Comparison of ENCODE assay signal across 10 cellular contexts in the genomic region with DNA sequence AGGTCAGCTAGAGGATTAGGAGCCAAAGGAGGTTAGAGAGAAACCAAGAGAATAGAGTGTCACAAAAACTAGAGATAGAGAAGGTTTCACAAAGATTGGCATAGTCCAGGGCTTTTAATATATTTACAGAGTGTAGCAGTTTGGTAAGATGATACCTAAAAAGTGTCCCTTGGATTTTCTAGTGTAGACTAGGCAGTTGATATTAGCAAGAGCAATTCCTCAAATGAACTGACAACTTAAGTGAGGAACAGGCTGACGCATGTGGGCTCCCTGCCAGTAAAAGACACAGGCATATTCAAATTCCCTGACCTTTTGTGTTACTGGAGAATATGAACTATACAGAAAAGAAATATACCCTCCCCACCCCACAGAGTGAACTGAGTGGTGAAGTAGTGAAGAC. TPM values are rescaled to one million over a fixed set of nuclear protein-coding genes. Genes with fewer than 3 reads are reported as not detected.
DNase-seq lines count a peak whose midpoint lies in the region; ATAC-seq, FAIRE-seq and TF ChIP-seq lines count a peak whose summit lies in the region.
"Had no signal": no experiment of that assay in that cellular context is flagged by ENCODE, and none has a peak within 500 bp of the region (broad histone marks: within the 10 kb centered on the region; RNA-seq: fewer than 3 reads in every experiment).

No MANE protein-coding gene starts in this region.

- H3K9ac ChIP-seq in HepG2 (ENCODE audit: insufficient read depth, low read depth, low read length) (no peak overlapping the region), SK-N-SH (no peak overlapping the region)
- H3K9ac ChIP-seq: BLaER1 had no signal

- in situ Hi-C loops in HepG2 (cut with HindIII; ENCODE audit: extremely low pct_ligation_motif_present, low pct_unique_long_range_greater_than_20kb): no loop called here

- no peaks in the 10 kb centered on the region for H3K79me2 ChIP-seq in HepG2 (ENCODE audit: insufficient read depth, low read length)
- H3K79me2 ChIP-seq in SK-N-SH (ENCODE audit: insufficient read depth): peaks cover 25% of the 10 kb centered on the region

- no peak overlapping the region for H3K4me3 Mint-ChIP-seq in CD8-positive, alpha-beta memory T cell
- H3K4me3 Mint-ChIP-seq in T-helper 2 cell treated with Interferon-gamma antibody and Interleukin-4, amounts not matched to agents 5 μg/mL and 100 μg/mL, for 36 hours: no peak overlapping the region

- ATAC-seq in right lobe of liver (peak in 2 of 4 donors; percentile 24 to 50), HepG2 (no peak)

- BruUV-seq in HepG2 (replicated peaks; lab: Mats Ljungman, UMichigan): no TSS peak

- no peak for TF ChIP-seq CTCF in right lobe of liver (IDR thresholded peaks at IDR 0.05)
- TF ChIP-seq CTCF in HepG2 (CRISPR knock-in tag; IDR thresholded peaks at IDR 0.05): no peak
- no peak for TF ChIP-seq CTCF in SK-N-SH (IDR thresholded peaks at IDR 0.05)
- TF ChIP-seq CTCF in cardiac muscle cell (IDR thresholded peaks at IDR 0.05; ENCODE audit: low read depth, low read length): no peak

- TF ChIP-seq RAD21 in HepG2 (CRISPR knock-in tag; IDR thresholded peaks at IDR 0.05) (no peak), SK-N-SH (IDR thresholded peaks at IDR 0.05; ENCODE audit: low read length) (no peak)

- H2AFZ ChIP-seq in HepG2 (ENCODE audit: low read length) (no peak overlapping the region), SK-N-SH (ENCODE audit: low read depth) (no peak overlapping the region)

- H3K4me3 ChIP-seq in right lobe of liver (no peak overlapping the region), HepG2 (replicated peaks in 1 of 3; ENCODE audit: insufficient read depth in 1 of 3, low read depth in 2 of 3, low read length in 3 of 3) (no peak overlapping the region), SK-N-SH (ENCODE audit: low read depth in 2 of 2, low read length in 1 of 2) (no peak overlapping the region), cardiac muscle cell (no peak overlapping the region)
- no peak overlapping the region for H3K4me3 ChIP-seq in CD8-positive, alpha-beta memory T cell (ENCODE audit: low read length)
- H3K4me3 ChIP-seq: BLaER1 had no signal

- H3K27me3 ChIP-seq in right lobe of liver (no peaks in the 10 kb centered on the region), HepG2 (ENCODE audit: control insufficient read depth in 1 of 2, insufficient read depth in 2 of 2, low read length in 2 of 2) (no peaks in the 10 kb centered on the region), SK-N-SH (ENCODE audit: insufficient read depth) (no peaks in the 10 kb centered on the region), cardiac muscle cell (no peaks in the 10 kb centered on the region)
- no peaks in the 10 kb centered on the region for H3K27me3 ChIP-seq in CD8-positive, alpha-beta memory T cell (ENCODE audit: insufficient read depth, low read length, poor library complexity, severe bottlenecking)
- H3K27me3 ChIP-seq: BLaER1 had no signal

- intact Hi-C loops in right lobe of liver (cut with DNase I): no loop called here
- intact Hi-C loops in HepG2 (cut with micrococcal nuclease; ENCODE audit: unreplicated experiment): no loop called here

- peaks cover 12 to 28% (median 28%) of the 10 kb centered on the region in 3 donors for H3K4me1 Mint-ChIP-seq in CD8-positive, alpha-beta memory T cell
- H3K4me1 Mint-ChIP-seq in T-helper 2 cell treated with Interferon-gamma antibody and Interleukin-4, amounts not matched to agents 5 μg/mL and 100 μg/mL, for 36 hours (ENCODE audit: low read depth): peaks cover 7% of the 10 kb centered on the region

- H3K9me3 ChIP-seq in right lobe of liver (no peaks in the 10 kb centered on the region), HepG2 (ENCODE audit: low read length) (no peaks in the 10 kb centered on the region), SK-N-SH (no peaks in the 10 kb centered on the region), cardiac muscle cell (ENCODE audit: low read depth) (no peaks in the 10 kb centered on the region)
- H3K9me3 ChIP-seq in CD8-positive, alpha-beta memory T cell (ENCODE audit: low read length): no peaks in the 10 kb centered on the region
- H3K9me3 ChIP-seq: BLaER1 had no signal

- no peaks in the 10 kb centered on the region for H3K9me2 ChIP-seq in SK-N-SH

- no peaks in the 10 kb centered on the region for H3K4me1 ChIP-seq in right lobe of liver
- no peaks in the 10 kb centered on the region for H3K4me1 ChIP-seq in HepG2 (ENCODE audit: insufficient read depth, low read length)
- peaks cover 0 to 6% of the 10 kb centered on the region in 2 experiments; a peak in 2 of 4 replicates for H3K4me1 ChIP-seq in SK-N-SH (ENCODE audit: control insufficient read depth in 1 of 2, insufficient read depth in 2 of 2, low read depth in 1 of 2, low read length in 1 of 2)
- H3K4me1 ChIP-seq in cardiac muscle cell (ENCODE audit: low read depth): peaks cover 15% of the 10 kb centered on the region
- H3K4me1 ChIP-seq in CD8-positive, alpha-beta memory T cell (ENCODE audit: insufficient read depth, low read length): no peaks in the 10 kb centered on the region
- H3K4me1 ChIP-seq: BLaER1 had no signal

- H3K36me3 Mint-ChIP-seq in CD8-positive, alpha-beta memory T cell: peaks cover 7 to 31% (median 9%) of the 10 kb centered on the region in 3 donors
- H3K36me3 Mint-ChIP-seq in T-helper 2 cell treated with Interferon-gamma antibody and Interleukin-4, amounts not matched to agents 5 μg/mL and 100 μg/mL, for 36 hours (ENCODE audit: low read depth): peaks cover 10% of the 10 kb centered on the region

- H3F3A ChIP-seq in SK-N-SH (replicated peaks; ENCODE audit: insufficient read depth): peaks cover 26% of the 10 kb centered on the region

- no peak for TF ChIP-seq EP300 in HepG2 (IDR thresholded peaks at IDR 0.05; ENCODE audit: low read depth in 2 of 2, low read length in 2 of 2)
- TF ChIP-seq EP300 in HepG2 (CRISPR knock-in tag; IDR thresholded peaks at IDR 0.05; ENCODE audit: borderline replicate concordance): no peak
- TF ChIP-seq EP300 in SK-N-SH (IDR thresholded peaks at IDR 0.05; ENCODE audit: borderline replicate concordance in 1 of 2, low read depth in 1 of 2, low read length in 1 of 2): no peak

- peaks cover 0 to 6% (median 3%) of the 10 kb centered on the region in 4 donors for H3K36me3 ChIP-seq in right lobe of liver
- peaks cover 0 to 15% of the 10 kb centered on the region in 2 experiments; a peak in 3 of 5 replicates for H3K36me3 ChIP-seq in HepG2 (replicated peaks in 1 of 2; ENCODE audit: control insufficient read depth in 1 of 2, insufficient read depth in 2 of 2, low read length in 2 of 2)
- H3K36me3 ChIP-seq in SK-N-SH (replicated peaks in 1 of 2; ENCODE audit: control insufficient read depth in 1 of 2, insufficient read depth in 2 of 2, low read length in 1 of 2): peaks cover 30 to 40% of the 10 kb centered on the region in 2 experiments
- no peaks in the 10 kb centered on the region for H3K36me3 ChIP-seq in cardiac muscle cell
- no peaks in the 10 kb centered on the region for H3K36me3 ChIP-seq in CD8-positive, alpha-beta memory T cell (ENCODE audit: insufficient read depth, low read length)

- H3K27ac ChIP-seq in right lobe of liver (no peak overlapping the region), HepG2 (ENCODE audit: extremely low read length, insufficient read depth, low read length) (no peak overlapping the region), SK-N-SH (ENCODE audit: low read depth in 2 of 2, low read length in 1 of 2) (peak overlapping the region; percentile 22 to 43; a peak in 2 of 4 replicates), cardiac muscle cell (peak overlapping the region; percentile 61)
- H3K27ac ChIP-seq in CD8-positive, alpha-beta memory T cell (ENCODE audit: low read depth, low read length): no peak overlapping the region
- H3K27ac ChIP-seq: BLaER1 had no signal

- POLR2A ChIA-PET in HepG2 (lab: Yijun Ruan, JAX): no interaction called here
- POLR2A ChIA-PET in SK-N-SH (lab: Yijun Ruan, JAX): no interaction called here
- POLR2A ChIA-PET in CD8-positive, alpha-beta memory T cell (lab: Charles Lee): no interaction called here

- no peaks in the 10 kb centered on the region for H3K9me3 Mint-ChIP-seq in CD8-positive, alpha-beta memory T cell
- no peaks in the 10 kb centered on the region for H3K9me3 Mint-ChIP-seq in T-helper 2 cell treated with Interferon-gamma antibody and Interleukin-4, amounts not matched to agents 5 μg/mL and 100 μg/mL, for 36 hours

- WGBS in right lobe of liver (ENCODE audit: insufficient coverage, low coverage, low lambda C conversion rate, missing lambda C conversion rate): 62% methylated on average over 1 of the region's 1 CpG
- WGBS in HepG2 (ENCODE audit: low lambda C conversion rate): 100% methylated on average over 1 of the region's 1 CpG
- WGBS in SK-N-SH (ENCODE audit: low lambda C conversion rate): 46% methylated on average over 1 of the region's 1 CpG

- TF ChIP-seq POLR2A in right lobe of liver (IDR thresholded peaks at IDR 0.05): no peak
- TF ChIP-seq POLR2A in HepG2 (IDR thresholded peaks at IDR 0.05; ENCODE audit: insufficient read depth in 1 of 2, low read depth in 2 of 2, low read length in 2 of 2): no peak

- no peak for FAIRE-seq in HepG2 (lab: Jason Lieb, UNC)

- CTCF ChIA-PET in HepG2 (lab: Yijun Ruan, JAX; ENCODE audit: low intra/inter-chr PET ratio, low total read pairs) (no interaction called here), SK-N-SH (lab: Yijun Ruan, JAX) (interaction anchor here (1.1 to 1.4 kb wide), 4 partner anchors 10 to 40 kb away, joined by 3 to 5 read pairs (median 4); a partner anchor contains a TSS)
- CTCF ChIA-PET in CD8-positive, alpha-beta memory T cell (lab: Charles Lee): no interaction called here

- H4K20me1 ChIP-seq in HepG2 (ENCODE audit: insufficient read depth, low read length) (no peaks in the 10 kb centered on the region), SK-N-SH (ENCODE audit: insufficient read depth) (no peaks in the 10 kb centered on the region)
- H4K20me1 ChIP-seq: BLaER1 had no signal

- H3K4me2 ChIP-seq in HepG2 (ENCODE audit: low read depth, low read length): no peak overlapping the region
- no peak overlapping the region for H3K4me2 ChIP-seq in SK-N-SH
- H3K4me2 ChIP-seq: BLaER1 had no signal

- peak in 2 of 3 donors; percentile 34 to 50 for DNase-seq in right lobe of liver
- DNase-seq in HepG2 (ENCODE audit: low spot score): no peak
- DNase-seq in SK-N-SH: no peak
- DNase-seq in cardiac muscle cell (ENCODE audit: low read depth in 1 of 2, low spot score in 1 of 2): peak; percentile 67 to 73
- no peak for DNase-seq in CD8-positive, alpha-beta memory T cell
- no peak for DNase-seq in T-helper 2 cell treated with Interferon-gamma antibody and Interleukin-4, amounts not matched to agents 5 μg/mL and 100 μg/mL, for 36 hours (ENCODE audit: low spot score)
- no peak for DNase-seq in T-helper 2 cell
- no peak for DNase-seq in HT-29 (ENCODE audit: low spot score)
- DNase-seq: mesendoderm had no signal

- no peaks in the 10 kb centered on the region for H3K27me3 Mint-ChIP-seq in CD8-positive, alpha-beta memory T cell
- no peaks in the 10 kb centered on the region for H3K27me3 Mint-ChIP-seq in T-helper 2 cell treated with Interferon-gamma antibody and Interleukin-4, amounts not matched to agents 5 μg/mL and 100 μg/mL, for 36 hours (ENCODE audit: low read depth)

- peak overlapping the region in 2 of 8 donors; percentile 62 to 71 for H3K27ac Mint-ChIP-seq in CD8-positive, alpha-beta memory T cell
- H3K27ac Mint-ChIP-seq in T-helper 2 cell treated with Interferon-gamma antibody and Interleukin-4, amounts not matched to agents 5 μg/mL and 100 μg/mL, for 36 hours: no peak overlapping the region

RNA-seq across cellular contexts. Expression of a gene that starts 40.1 kb away (rescaled TPM):
- total RNA-seq in right lobe of liver: 10 to 100 TPM; 17.3 to 43.0 (median 23.4) TPM
- 89.1 and 143 TPM in 2 replicates for total RNA-seq in HepG2 (2016; rRNA removed; fragmentation: Illumina TruSeq; extraction: Trizol)
- total RNA-seq in HepG2 (2016; cell fraction: cytosol; rRNA removed; fragmentation: Illumina TruSeq; extraction: Trizol; ENCODE audit: low read depth): 8.7 and 9.0 TPM in 2 replicates
- 88.5 and 157 TPM in 2 replicates for total RNA-seq in HepG2 (2016; cell fraction: insoluble cytoplasmic fraction; rRNA removed; fragmentation: Illumina TruSeq; extraction: Trizol)
- 24.7 and 29.0 TPM in 2 replicates for total RNA-seq in HepG2 (2016; cell fraction: membrane; rRNA removed; fragmentation: Illumina TruSeq; extraction: Trizol)
- total RNA-seq in HepG2 (2016; cell fraction: nucleus; rRNA removed; fragmentation: Illumina TruSeq; extraction: Trizol): 49.2 and 53.4 TPM in 2 replicates
- 53.8 and 70.7 TPM in 2 replicates for polyA plus RNA-seq in HepG2 (2011; rRNA removed)
- polyA plus RNA-seq in HepG2 (2011; cell fraction: cytosol; rRNA removed): 42.0 and 56.0 TPM in 2 replicates
- polyA plus RNA-seq in HepG2 (2011; cell fraction: nucleus; rRNA removed): 16.3 and 18.4 TPM in 2 replicates
- 43.1 and 55.0 TPM in 2 replicates for polyA plus RNA-seq in HepG2 (2012)
- 6.7 and 7.8 TPM in 2 replicates for polyA plus RNA-seq in HepG2 (2016; cell fraction: cytosol; fragmentation: Illumina TruSeq; extraction: Trizol; ENCODE audit: low read depth)
- 174 and 193 TPM in 2 replicates for polyA plus RNA-seq in HepG2 (2016; cell fraction: insoluble cytoplasmic fraction; fragmentation: Illumina TruSeq; extraction: Trizol; ENCODE audit: low read depth)
- polyA plus RNA-seq in HepG2 (2016; cell fraction: membrane; fragmentation: Illumina TruSeq; extraction: Trizol; ENCODE audit: low read depth): 17.5 and 19.5 TPM in 2 replicates
- 56.3 and 60.3 TPM in 2 replicates for polyA plus RNA-seq in HepG2 (2016; cell fraction: nucleus; fragmentation: Illumina TruSeq; extraction: Trizol; ENCODE audit: insufficient read depth, low read depth)
- polyA minus RNA-seq in HepG2 (2011; rRNA and poly(A)+ RNA removed; ENCODE audit: low replicate concordance): 45.5 and 54.2 TPM in 2 replicates
- 45.8 and 49.5 TPM in 2 replicates for polyA minus RNA-seq in HepG2 (2011; cell fraction: cytosol; rRNA and poly(A)+ RNA removed)
- 48.0 and 53.3 TPM in 2 replicates for polyA minus RNA-seq in HepG2 (2011; cell fraction: nucleus; rRNA and poly(A)+ RNA removed)
- polyA plus RNA-seq in SK-N-SH (2012; rRNA removed): 60.1 and 84.3 TPM in 2 replicates
- 80.6 and 81.7 TPM in 2 replicates for polyA plus RNA-seq in SK-N-SH (2012; cell fraction: cytosol; rRNA removed)
- polyA plus RNA-seq in SK-N-SH (2012; cell fraction: nucleus; rRNA removed): 21.8 and 49.1 TPM in 2 replicates
- 44.0 and 48.6 TPM in 2 replicates for total RNA-seq in cardiac muscle cell
- 93.0 and 101 TPM in 2 replicates for polyA plus RNA-seq in cardiac muscle cell
- total RNA-seq in CD8-positive, alpha-beta memory T cell: 10 to 100 TPM; 63.8 to 66.5 TPM
- polyA plus RNA-seq in CD8-positive, alpha-beta memory T cell: 74.4 TPM
- total RNA-seq in HT-29 (2014; rRNA removed; shearing (Covaris generic)): 24.7 and 27.6 TPM in 2 replicates

RNA-seq across cellular contexts. Expression of a gene that starts 40.3 kb away (rescaled TPM):
- total RNA-seq in right lobe of liver: not detected
- total RNA-seq in HepG2 (2016; rRNA removed; fragmentation: Illumina TruSeq; extraction: Trizol): not detected in 2 replicates
- not detected in 2 replicates for total RNA-seq in HepG2 (2016; cell fraction: cytosol; rRNA removed; fragmentation: Illumina TruSeq; extraction: Trizol; ENCODE audit: low read depth)
- not detected in 2 replicates for total RNA-seq in HepG2 (2016; cell fraction: insoluble cytoplasmic fraction; rRNA removed; fragmentation: Illumina TruSeq; extraction: Trizol)
- total RNA-seq in HepG2 (2016; cell fraction: membrane; rRNA removed; fragmentation: Illumina TruSeq; extraction: Trizol): not detected in 2 replicates
- total RNA-seq in HepG2 (2016; cell fraction: nucleus; rRNA removed; fragmentation: Illumina TruSeq; extraction: Trizol): not detected in 2 replicates
- not detected in 2 replicates for polyA plus RNA-seq in HepG2 (2011; rRNA removed)
- polyA plus RNA-seq in HepG2 (2011; cell fraction: cytosol; rRNA removed): not detected in 2 replicates
- not detected in 2 replicates for polyA plus RNA-seq in HepG2 (2011; cell fraction: nucleus; rRNA removed)
- not detected in 2 replicates for polyA plus RNA-seq in HepG2 (2012)
- polyA plus RNA-seq in HepG2 (2016; cell fraction: cytosol; fragmentation: Illumina TruSeq; extraction: Trizol; ENCODE audit: low read depth): not detected in 2 replicates
- polyA plus RNA-seq in HepG2 (2016; cell fraction: insoluble cytoplasmic fraction; fragmentation: Illumina TruSeq; extraction: Trizol; ENCODE audit: low read depth): not detected in 2 replicates
- polyA plus RNA-seq in HepG2 (2016; cell fraction: membrane; fragmentation: Illumina TruSeq; extraction: Trizol; ENCODE audit: low read depth): not detected in 2 replicates
- polyA plus RNA-seq in HepG2 (2016; cell fraction: nucleus; fragmentation: Illumina TruSeq; extraction: Trizol; ENCODE audit: insufficient read depth, low read depth): not detected in 2 replicates
- not detected in 2 replicates for polyA minus RNA-seq in HepG2 (2011; rRNA and poly(A)+ RNA removed; ENCODE audit: low replicate concordance)
- not detected in 2 replicates for polyA minus RNA-seq in HepG2 (2011; cell fraction: cytosol; rRNA and poly(A)+ RNA removed)
- polyA minus RNA-seq in HepG2 (2011; cell fraction: nucleus; rRNA and poly(A)+ RNA removed): not detected in 2 replicates
- not detected in 2 replicates for polyA plus RNA-seq in SK-N-SH (2012; rRNA removed)
- 0.04 TPM in 1 of 2 replicates, not detected in the other for polyA plus RNA-seq in SK-N-SH (2012; cell fraction: cytosol; rRNA removed)
- polyA plus RNA-seq in SK-N-SH (2012; cell fraction: nucleus; rRNA removed): not detected in 2 replicates
- 0.15 TPM in 1 of 2 replicates, not detected in the other for total RNA-seq in cardiac muscle cell
- not detected in 2 replicates for polyA plus RNA-seq in cardiac muscle cell
- total RNA-seq in CD8-positive, alpha-beta memory T cell: not detected
- not detected for polyA plus RNA-seq in CD8-positive, alpha-beta memory T cell
- not detected in 2 replicates for total RNA-seq in HT-29 (2014; rRNA removed; shearing (Covaris generic))

RNA-seq across cellular contexts. Expression of a gene that starts 54.5 kb away (rescaled TPM):
- total RNA-seq in right lobe of liver (not detected), HepG2 (2016; rRNA removed; fragmentation: Illumina TruSeq; extraction: Trizol) (not detected in 2 replicates), cardiac muscle cell (not detected in 2 replicates)
- total RNA-seq in HepG2 (2016; cell fraction: cytosol; rRNA removed; fragmentation: Illumina TruSeq; extraction: Trizol; ENCODE audit: low read depth): not detected in 2 replicates
- not detected in 2 replicates for total RNA-seq in HepG2 (2016; cell fraction: insoluble cytoplasmic fraction; rRNA removed; fragmentation: Illumina TruSeq; extraction: Trizol)
- total RNA-seq in HepG2 (2016; cell fraction: membrane; rRNA removed; fragmentation: Illumina TruSeq; extraction: Trizol): not detected in 2 replicates
- not detected in 2 replicates for total RNA-seq in HepG2 (2016; cell fraction: nucleus; rRNA removed; fragmentation: Illumina TruSeq; extraction: Trizol)
- polyA plus RNA-seq in HepG2 (2011; rRNA removed) (not detected in 2 replicates), SK-N-SH (2012; rRNA removed) (not detected in 2 replicates), cardiac muscle cell (not detected in 2 replicates)
- not detected in 2 replicates for polyA plus RNA-seq in HepG2 (2011; cell fraction: cytosol; rRNA removed)
- polyA plus RNA-seq in HepG2 (2011; cell fraction: nucleus; rRNA removed): not detected in 2 replicates
- not detected in 2 replicates for polyA plus RNA-seq in HepG2 (2012)
- not detected in 2 replicates for polyA plus RNA-seq in HepG2 (2016; cell fraction: cytosol; fragmentation: Illumina TruSeq; extraction: Trizol; ENCODE audit: low read depth)
- polyA plus RNA-seq in HepG2 (2016; cell fraction: insoluble cytoplasmic fraction; fragmentation: Illumina TruSeq; extraction: Trizol; ENCODE audit: low read depth): not detected in 2 replicates
- polyA plus RNA-seq in HepG2 (2016; cell fraction: membrane; fragmentation: Illumina TruSeq; extraction: Trizol; ENCODE audit: low read depth): not detected in 2 replicates
- polyA plus RNA-seq in HepG2 (2016; cell fraction: nucleus; fragmentation: Illumina TruSeq; extraction: Trizol; ENCODE audit: insufficient read depth, low read depth): not detected in 2 replicates
- not detected in 2 replicates for polyA minus RNA-seq in HepG2 (2011; rRNA and poly(A)+ RNA removed; ENCODE audit: low replicate concordance)
- polyA minus RNA-seq in HepG2 (2011; cell fraction: cytosol; rRNA and poly(A)+ RNA removed): not detected in 2 replicates
- not detected in 2 replicates for polyA minus RNA-seq in HepG2 (2011; cell fraction: nucleus; rRNA and poly(A)+ RNA removed)
- polyA plus RNA-seq in SK-N-SH (2012; cell fraction: cytosol; rRNA removed): not detected in 2 replicates
- not detected in 2 replicates for polyA plus RNA-seq in SK-N-SH (2012; cell fraction: nucleus; rRNA removed)
- total RNA-seq in CD8-positive, alpha-beta memory T cell: not detected
- polyA plus RNA-seq in CD8-positive, alpha-beta memory T cell: not detected
- not detected in 2 replicates for total RNA-seq in HT-29 (2014; rRNA removed; shearing (Covaris generic))

Comparison
In these comparisons a context has a peak if more than half of its experiments do, and no peak if none do; other contexts are left out.
1. DNase-seq: peak in right lobe of liver (2 of 3) and cardiac muscle cell (2 of 2); none in HepG2 (single experiment), SK-N-SH (single experiment), CD8-positive, alpha-beta memory T cell (0 of 5), T-helper 2 cell treated with Interferon-gamma antibody and Interleukin-4, amounts not matched to agents 5 μg/mL and 100 μg/mL, for 36 hours (single experiment), T-helper 2 cell (0 of 5) and HT-29 (single experiment).
2. H3K27ac ChIP-seq: peak in SK-N-SH (2 of 2) and cardiac muscle cell (single experiment); none in right lobe of liver (0 of 3), HepG2 (single experiment) and CD8-positive, alpha-beta memory T cell (single experiment).